23 cellular contexts compared by ENCODE assay signal in genomic region chr9:93326654-93327053, GRCh38.
DNase-seq lines count a peak whose midpoint lies in the region; ATAC-seq, FAIRE-seq and TF ChIP-seq lines count a peak whose summit lies in the region.
"Had no signal": no experiment of that assay in that cellular context is flagged by ENCODE, and none has a peak within 500 bp of the region (broad histone marks: within the 10 kb centered on the region; RNA-seq: fewer than 3 reads in every experiment).

No MANE protein-coding gene starts in this region.

- peaks cover 65% of the 10 kb centered on the region for H3K4me1 ChIP-seq in HepG2 (ENCODE audit: insufficient read depth, low read length)
- H3K4me1 ChIP-seq in right lobe of liver, result no peaks in the 10 kb centered on the region
- H3K4me1 ChIP-seq in K562 (replicated peaks in 1 of 2; ENCODE audit: control insufficient read depth in 2 of 2, insufficient read depth in 2 of 2, low read length in 2 of 2), result peaks cover 0 to 11% of the 10 kb centered on the region in 2 experiments; a peak in 2 of 5 replicates
- no peaks in the 10 kb centered on the region for H3K4me1 ChIP-seq in neuronal stem cell (ENCODE audit: control insufficient read depth in 2 of 2, insufficient read depth in 1 of 2, low read depth in 1 of 2, low read length in 2 of 2)

- TF ChIP-seq EP300 in HepG2 (IDR thresholded peaks at IDR 0.05; ENCODE audit: low read depth in 2 of 2, low read length in 2 of 2) (no peak), HepG2 (CRISPR knock-in tag; IDR thresholded peaks at IDR 0.05; ENCODE audit: borderline replicate concordance) (no peak), K562 (IDR thresholded peaks at IDR 0.05; ENCODE audit: low read length) (no peak)

- H3K36me3 Mint-ChIP-seq in stimulated activated naive B cell treated with anti-CD40 and anti-IgM and Interleukin-4, amounts not matched to agents 10 μg/mL and 1 μg/mL and 100 μg/mL, for 72 hours, result no peaks in the 10 kb centered on the region
- H3K36me3 Mint-ChIP-seq: CD4-positive, CD25-positive, alpha-beta regulatory T cell; CD8-positive, alpha-beta T cell had no signal

- H2AFZ ChIP-seq in HepG2 (ENCODE audit: low read length) (no peak overlapping the region), K562 (ENCODE audit: low read depth, low read length) (no peak overlapping the region), neuronal stem cell (ENCODE audit: low read length) (no peak overlapping the region)
- H2AFZ ChIP-seq: GM23338 had no signal

- no peak overlapping the region for H3K4me3 ChIP-seq in HepG2 (replicated peaks in 1 of 3; ENCODE audit: insufficient read depth in 1 of 3, low read depth in 2 of 3, low read length in 3 of 3)
- no peak overlapping the region for H3K4me3 ChIP-seq in right lobe of liver
- no peak overlapping the region for H3K4me3 ChIP-seq in K562
- H3K4me3 ChIP-seq in neuronal stem cell (ENCODE audit: low read length in 2 of 2), result no peak overlapping the region
- H3K4me3 ChIP-seq: BLaER1, GM23338, HAP-1 had no signal

- no peaks in the 10 kb centered on the region for H3K36me3 ChIP-seq in HepG2 (replicated peaks in 1 of 2; ENCODE audit: control insufficient read depth in 1 of 2, insufficient read depth in 2 of 2, low read length in 2 of 2)
- no peaks in the 10 kb centered on the region for H3K36me3 ChIP-seq in right lobe of liver
- H3K36me3 ChIP-seq in K562 (ENCODE audit: control insufficient read depth, insufficient read depth, low read length), result no peaks in the 10 kb centered on the region
- H3K36me3 ChIP-seq in neuronal stem cell (replicated peaks in 1 of 2; ENCODE audit: control insufficient read depth in 2 of 2, insufficient read depth in 2 of 2, low read length in 2 of 2), result no peaks in the 10 kb centered on the region
- H3K36me3 ChIP-seq: BLaER1, HAP-1 had no signal

- FAIRE-seq in HepG2 (lab: Jason Lieb, UNC), result no peak
- no peak for FAIRE-seq in K562 (lab: Jason Lieb, UNC)
- FAIRE-seq: A204.1, G401.6, GM12891, GM18507 had no signal

- intact Hi-C loops in HepG2 (cut with micrococcal nuclease; ENCODE audit: unreplicated experiment) (no loop called here), right lobe of liver (cut with DNase I) (no loop called here), K562 (cut with micrococcal nuclease) (no loop called here)

- in situ Hi-C loops in HepG2 (cut with HindIII; ENCODE audit: extremely low pct_ligation_motif_present, low pct_unique_long_range_greater_than_20kb) (no loop called here), K562 (cut with MboI) (no loop called here)

- H3K14ac ChIP-seq in neuronal stem cell (ENCODE audit: low read length), result no peak overlapping the region

- peaks cover 3% of the 10 kb centered on the region for H3K9me1 ChIP-seq in K562 (ENCODE audit: control insufficient read depth, insufficient read depth, low read length)

- DNase-seq in HepG2 (ENCODE audit: low spot score) (no peak), right lobe of liver (no peak), K562 (ENCODE audit: extremely low read depth in 1 of 4, low spot score in 3 of 4) (peak in 1 of 4 experiments; percentile 3), neuronal stem cell (ENCODE audit: low spot score) (no peak), erythroblast (lab: John Stamatoyannopoulos, UW) (no peak), HPDE6-E6E7 (ENCODE audit: extremely low spot score) (no peak)
- no peak for DNase-seq in stimulated activated naive B cell treated with anti-CD40 and anti-IgM and Interleukin-4, amounts not matched to agents 10 μg/mL and 1 μg/mL and 100 μg/mL, for 72 hours
- DNase-seq: Caco-2; CD4-positive, CD25-positive, alpha-beta regulatory T cell; CD8-positive, alpha-beta T cell; DMS153; DND-41; HFFc6 had no signal

- 51% methylated on average over 12 of the region's 13 CpGs for WGBS in HepG2 (ENCODE audit: low lambda C conversion rate)
- 48% methylated on average over 3 of the region's 13 CpGs for WGBS in right lobe of liver (ENCODE audit: insufficient coverage, low coverage, low lambda C conversion rate, missing lambda C conversion rate)
- 1% methylated on average over 13 of the region's 13 CpGs for WGBS in K562 (ENCODE audit: insufficient coverage, low coverage, missing lambda C conversion rate)
- no CpG with 5 or more reads among the region's 13 CpGs for WGBS in neuronal stem cell (ENCODE audit: extremely low coverage in 2 of 2, insufficient read length in 2 of 2, insufficient replicate concordance in 1 of 2), 2 donors

- no peak for TF ChIP-seq RAD21 in HepG2 (CRISPR knock-in tag; IDR thresholded peaks at IDR 0.05)
- TF ChIP-seq RAD21 in K562 (CRISPR knock-in tag; conservative IDR thresholded peaks at IDR 0.05 in 1 of 2, IDR thresholded peaks at IDR 0.05 in 1 of 2), result no peak

- no peak overlapping the region for H4K8ac ChIP-seq in neuronal stem cell (ENCODE audit: low read depth, low read length)

- CTCF ChIA-PET in HepG2 (lab: Yijun Ruan, JAX; ENCODE audit: low intra/inter-chr PET ratio, low total read pairs) (no interaction called here), K562 (lab: Yijun Ruan, JAX; ENCODE audit: low intra/inter-chr PET ratio) (no interaction called here)

- H3K27ac ChIP-seq in HepG2 (ENCODE audit: extremely low read length, insufficient read depth, low read length) (no peak overlapping the region), right lobe of liver (no peak overlapping the region), K562 (ENCODE audit: extremely low read depth, low read depth, low read length) (no peak overlapping the region), neuronal stem cell (replicated peaks; ENCODE audit: low read length) (no peak overlapping the region)
- H3K27ac ChIP-seq: 22Rv1, BLaER1, C4-2B had no signal

- peaks cover 0 to 1% of the 10 kb centered on the region in 2 donors for H3K9me3 Mint-ChIP-seq in stimulated activated naive B cell treated with anti-CD40 and anti-IgM and Interleukin-4, amounts not matched to agents 10 μg/mL and 1 μg/mL and 100 μg/mL, for 72 hours
- H3K9me3 Mint-ChIP-seq: CD8-positive, alpha-beta T cell; GM23338; HFFc6 had no signal

- no peaks in the 10 kb centered on the region for H3K79me1 ChIP-seq in neuronal stem cell (ENCODE audit: low read depth, low read length)

- H4K91ac ChIP-seq in neuronal stem cell (ENCODE audit: low read depth, low read length, poor library complexity), result no peak overlapping the region

- H3K9me3 ChIP-seq in HepG2 (ENCODE audit: low read length) (no peaks in the 10 kb centered on the region), right lobe of liver (no peaks in the 10 kb centered on the region), K562 (replicated peaks; ENCODE audit: control insufficient read depth, insufficient read depth, low read depth, low read length) (no peaks in the 10 kb centered on the region; the same call in 1 of the 2 replicates), neuronal stem cell (replicated peaks in 1 of 2; ENCODE audit: control insufficient read depth in 2 of 2, insufficient read depth in 1 of 2, low read depth in 1 of 2, low read length in 2 of 2) (no peaks in the 10 kb centered on the region)
- H3K9me3 ChIP-seq: Caco-2, HAP-1 had no signal

- H3K4me2 ChIP-seq in HepG2 (ENCODE audit: low read depth, low read length) (peak overlapping the region; percentile 48), K562 (ENCODE audit: insufficient read depth, low read length) (no peak overlapping the region), neuronal stem cell (ENCODE audit: insufficient read depth, low read length, poor library complexity, severe bottlenecking) (no peak overlapping the region)
- H3K4me2 ChIP-seq: BLaER1, GM23338 had no signal

- no peak overlapping the region for H3K4me3 Mint-ChIP-seq in stimulated activated naive B cell treated with anti-CD40 and anti-IgM and Interleukin-4, amounts not matched to agents 10 μg/mL and 1 μg/mL and 100 μg/mL, for 72 hours
- H3K4me3 Mint-ChIP-seq: B cell; CD4-positive, CD25-positive, alpha-beta regulatory T cell; CD8-positive, alpha-beta T cell; GM23338; HFFc6 had no signal

- H2BK5ac ChIP-seq in neuronal stem cell (ENCODE audit: low read length), result no peak overlapping the region

- H3K9ac ChIP-seq in HepG2 (ENCODE audit: insufficient read depth, low read depth, low read length) (no peak overlapping the region), K562 (ENCODE audit: insufficient read depth in 1 of 2, low read depth in 2 of 2, low read length in 2 of 2) (no peak overlapping the region), neuronal stem cell (ENCODE audit: low read depth, low read length, poor library complexity) (no peak overlapping the region)
- H3K9ac ChIP-seq: BLaER1 had no signal

- POLR2A ChIA-PET in HepG2 (lab: Yijun Ruan, JAX) (interaction anchor here (1.3 kb wide), 1 partner anchor 27 kb away, joined by 4 read pairs; no protein-coding TSS in a partner anchor), K562 (lab: Yijun Ruan, JAX) (no interaction called here)

- no peak for TF ChIP-seq POLR2A in HepG2 (IDR thresholded peaks at IDR 0.05; ENCODE audit: insufficient read depth in 1 of 2, low read depth in 2 of 2, low read length in 2 of 2)
- TF ChIP-seq POLR2A in right lobe of liver (IDR thresholded peaks at IDR 0.05), result no peak
- TF ChIP-seq POLR2A in K562 (conservative IDR thresholded peaks at IDR 0.05), result no peak
- TF ChIP-seq POLR2A in erythroblast (IDR thresholded peaks at IDR 0.05; ENCODE audit: low read length), result no peak

- H3K79me2 ChIP-seq in HepG2 (ENCODE audit: insufficient read depth, low read length) (no peaks in the 10 kb centered on the region), K562 (ENCODE audit: control insufficient read depth, insufficient read depth, low read length) (no peaks in the 10 kb centered on the region)

- no peak for TF ChIP-seq CTCF in HepG2 (CRISPR knock-in tag; IDR thresholded peaks at IDR 0.05)
- TF ChIP-seq CTCF in right lobe of liver (IDR thresholded peaks at IDR 0.05), result no peak
- no peak for TF ChIP-seq CTCF in K562 (IDR thresholded peaks at IDR 0.05 in 2 of 3, conservative IDR thresholded peaks at IDR 0.05 in 1 of 3; ENCODE audit: insufficient read depth in 2 of 3, low read depth in 1 of 3, low read length in 3 of 3)

- peaks cover 0 to 1% of the 10 kb centered on the region in 2 experiments; a peak in 1 of 5 replicates for H3K27me3 ChIP-seq in HepG2 (ENCODE audit: control insufficient read depth in 1 of 2, insufficient read depth in 2 of 2, low read length in 2 of 2)
- H3K27me3 ChIP-seq in right lobe of liver, result no peaks in the 10 kb centered on the region
- H3K27me3 ChIP-seq in K562 (ENCODE audit: control insufficient read depth in 2 of 2, insufficient read depth in 2 of 2, low read length in 2 of 2), result peaks cover 20 to 47% of the 10 kb centered on the region in 2 experiments; a peak in 4 of 5 replicates
- no peaks in the 10 kb centered on the region for H3K27me3 ChIP-seq in neuronal stem cell (ENCODE audit: control insufficient read depth in 3 of 3, insufficient read depth in 3 of 3, low read depth in 1 of 3, low read length in 3 of 3)
- H3K27me3 ChIP-seq: BLaER1 had no signal

- peak overlapping the region; percentile 51 for H2AK5ac ChIP-seq in neuronal stem cell (ENCODE audit: low read depth, low read length)

- no TSS peak for BruUV-seq in HepG2 (replicated peaks; lab: Mats Ljungman, UMichigan)
- no TSS peak for BruUV-seq in K562 (replicated peaks; lab: Mats Ljungman, UMichigan)

- no peak overlapping the region for H3K27ac Mint-ChIP-seq in stimulated activated naive B cell treated with anti-CD40 and anti-IgM and Interleukin-4, amounts not matched to agents 10 μg/mL and 1 μg/mL and 100 μg/mL, for 72 hours
- H3K27ac Mint-ChIP-seq: B cell; CD4-positive, CD25-positive, alpha-beta regulatory T cell; CD8-positive, alpha-beta T cell; GM23338; HFFc6 had no signal

- H3K18ac ChIP-seq in neuronal stem cell (ENCODE audit: low read length), result peak overlapping the region; percentile 25

- no peak overlapping the region for H2BK120ac ChIP-seq in neuronal stem cell (ENCODE audit: low read depth, low read length)

- no peak overlapping the region for H3K4ac ChIP-seq in neuronal stem cell (ENCODE audit: low read length)

- H2BK15ac ChIP-seq in neuronal stem cell (ENCODE audit: low read length), result no peak overlapping the region

- H3K27me3 Mint-ChIP-seq in stimulated activated naive B cell treated with anti-CD40 and anti-IgM and Interleukin-4, amounts not matched to agents 10 μg/mL and 1 μg/mL and 100 μg/mL, for 72 hours, result peaks cover 14 to 26% of the 10 kb centered on the region in 2 donors

- H2BK12ac ChIP-seq in neuronal stem cell (ENCODE audit: low read length), result no peak overlapping the region

- no peak overlapping the region for H3K23ac ChIP-seq in neuronal stem cell (ENCODE audit: low read depth, low read length, poor library complexity)

- no peaks in the 10 kb centered on the region for H4K20me1 ChIP-seq in HepG2 (ENCODE audit: insufficient read depth, low read length)
- H4K20me1 ChIP-seq in K562 (replicated peaks; ENCODE audit: control insufficient read depth, insufficient read depth, low read length), result no peaks in the 10 kb centered on the region
- H4K20me1 ChIP-seq: BLaER1 had no signal

- ATAC-seq in HepG2 (no peak; the same call in 2 of the 3 replicates), right lobe of liver (no peak), K562 (no peak)
- no peak for ATAC-seq in stimulated activated naive B cell treated with anti-CD40 and anti-IgM and Interleukin-4, amounts not matched to agents 10 μg/mL and 1 μg/mL and 100 μg/mL, for 72 hours (replicated peaks)
- ATAC-seq: CD8-positive, alpha-beta T cell; GM23338 had no signal

- no peaks in the 10 kb centered on the region for H3K4me1 Mint-ChIP-seq in stimulated activated naive B cell treated with anti-CD40 and anti-IgM and Interleukin-4, amounts not matched to agents 10 μg/mL and 1 μg/mL and 100 μg/mL, for 72 hours
- H3K4me1 Mint-ChIP-seq: B cell had no signal

Comparison
In these comparisons a context has a peak if more than half of its experiments do, and no peak if none do; other contexts are left out.
1. Of the 241 proteins assayed by ChIP-seq in both HepG2 and K562: peak only in HepG2: GABPB1, HBP1, ZBTB33 and ZFX; only in K562: none; in both: MAX; in neither: 235; mixed calls (peak in some experiments, not most) for 1.